In genomic region chr10:127102176-127102575, GRCh38 we compare ENCODE assay signal across 25 cellular contexts.
DNase-seq lines count a peak whose midpoint lies in the region; ATAC-seq, FAIRE-seq and TF ChIP-seq lines count a peak whose summit lies in the region.
"Had no signal": no experiment of that assay in that cellular context is flagged by ENCODE, and none has a peak within 500 bp of the region (broad histone marks: within the 10 kb centered on the region; RNA-seq: fewer than 3 reads in every experiment).

No MANE protein-coding gene starts in this region.

- no peak overlapping the region for H3K4me3 Mint-ChIP-seq in MCF 10A (ENCODE audit: unreplicated experiment)
- H3K4me3 Mint-ChIP-seq: B cell, CD14-positive monocyte, H9, HFFc6, IgD-negative memory B cell had no signal

- H3K4me1 Mint-ChIP-seq in MCF 10A (ENCODE audit: insufficient read depth, unreplicated experiment): no peaks in the 10 kb centered on the region
- H3K4me1 Mint-ChIP-seq: B cell, CD14-positive monocyte, IgD-negative memory B cell had no signal

- no peak for FAIRE-seq in bronchial epithelial cell (lab: Jason Lieb, UNC)
- FAIRE-seq: A549, D721Med had no signal

- H3K36me3 ChIP-seq in breast epithelium (no peaks in the 10 kb centered on the region), bronchial epithelial cell (ENCODE audit: control insufficient read depth, insufficient read depth, low read length) (peaks cover 3% of the 10 kb centered on the region), right atrium auricular region (peaks cover 11% of the 10 kb centered on the region)

- no peaks in the 10 kb centered on the region for H3K27me3 Mint-ChIP-seq in MCF 10A (ENCODE audit: insufficient read depth, unreplicated experiment)
- H3K27me3 Mint-ChIP-seq: B cell, IgD-negative memory B cell had no signal

- CTCF ChIA-PET in MCF 10A (lab: Yijun Ruan, JAX): no interaction called here

- no peak for ATAC-seq in GM19023 (IDR thresholded peaks at IDR 0.05; ENCODE audit: unreplicated experiment)
- ATAC-seq: A549 had no signal

- H3K9me3 ChIP-seq in breast epithelium: no peaks in the 10 kb centered on the region
- no peaks in the 10 kb centered on the region for H3K9me3 ChIP-seq in right atrium auricular region
- H3K9me3 ChIP-seq: A549, SK-N-SH had no signal

- no peaks in the 10 kb centered on the region for H3K4me1 ChIP-seq in breast epithelium
- H3K4me1 ChIP-seq in right atrium auricular region: no peaks in the 10 kb centered on the region
- H3K4me1 ChIP-seq: A549 had no signal

- POLR2A ChIA-PET in MCF 10A (lab: Yijun Ruan, JAX): no interaction called here

- TF ChIP-seq CTCF in MCF 10A (IDR thresholded peaks at IDR 0.05; ENCODE audit: unreplicated experiment) (no peak), breast epithelium (IDR thresholded peaks at IDR 0.05) (no peak), bronchial epithelial cell (IDR thresholded peaks at IDR 0.05; ENCODE audit: insufficient read depth, low read length, severe bottlenecking) (no peak), right atrium auricular region (IDR thresholded peaks at IDR 0.05) (no peak)

- H3K36me3 Mint-ChIP-seq in MCF 10A (ENCODE audit: insufficient read depth, unreplicated experiment): peaks cover 23% of the 10 kb centered on the region
- H3K36me3 Mint-ChIP-seq: CD14-positive monocyte, IgD-negative memory B cell had no signal

- H3K4me3 ChIP-seq in breast epithelium (no peak overlapping the region), bronchial epithelial cell (ENCODE audit: low read depth, low read length) (no peak overlapping the region), right atrium auricular region (no peak overlapping the region)
- H3K4me3 ChIP-seq: A549, GM23248 had no signal

- no peak overlapping the region for H3K27ac ChIP-seq in breast epithelium
- no peak overlapping the region for H3K27ac ChIP-seq in right atrium auricular region
- H3K27ac ChIP-seq: A549, GM23248 had no signal

- DNase-seq in MCF 10A (ENCODE audit: unreplicated experiment) (peak; percentile 4), breast epithelium (ENCODE audit: low spot score in 2 of 2) (no peak), NCI-H748 (lab: John Stamatoyannopoulos, UW; ENCODE audit: unreplicated experiment) (peak; percentile 74), bronchial epithelial cell (ENCODE audit: low read depth) (peak; percentile 63), right atrium auricular region (ENCODE audit: low spot score) (no peak), hypothalamus (lab: John Stamatoyannopoulos, UW) (no peak)
- DNase-seq: DMS79, GM23248, H9, HFFc6, NCI-H1417, NCI-H187 treated with DMSO at 0.1 percent for 48 hours, NCI-H2107, NCI-H2227 treated with DMSO at 0.1 percent for 48 hours, NCI-H524, OCI-M1, SHP77, SK-N-SH, T-helper 2 cell had no signal

- H3K27ac Mint-ChIP-seq in MCF 10A (ENCODE audit: low read depth, unreplicated experiment): no peak overlapping the region
- H3K27ac Mint-ChIP-seq: B cell, H9, HFFc6, IgD-negative memory B cell had no signal

- BruUV-seq in MCF 10A (replicated peaks; lab: Mats Ljungman, UMichigan): no TSS peak

- no peaks in the 10 kb centered on the region for H3K9me3 Mint-ChIP-seq in MCF 10A (ENCODE audit: unreplicated experiment)
- H3K9me3 Mint-ChIP-seq: HFFc6 had no signal

- intact Hi-C loops in MCF 10A (cut with micrococcal nuclease) (no loop called here), breast epithelium (cut with DNase I; ENCODE audit: low total_unique reads) (no loop called here)

- H3K27me3 ChIP-seq in breast epithelium: no peaks in the 10 kb centered on the region
- H3K27me3 ChIP-seq in bronchial epithelial cell (ENCODE audit: control insufficient read depth, insufficient read depth, low read length): no peaks in the 10 kb centered on the region
- no peaks in the 10 kb centered on the region for H3K27me3 ChIP-seq in right atrium auricular region

- no peak for TF ChIP-seq POLR2A in breast epithelium (IDR thresholded peaks at IDR 0.05)

Comparison
In these comparisons a context has a peak if more than half of its experiments do, and no peak if none do; other contexts are left out.
1. DNase-seq: peak in MCF 10A (single experiment), NCI-H748 (single experiment) and bronchial epithelial cell (single experiment); none in breast epithelium (0 of 2), right atrium auricular region (single experiment) and hypothalamus (0 of 51).